ENCODE assay signal across 1 cellular context in the genomic region with DNA sequence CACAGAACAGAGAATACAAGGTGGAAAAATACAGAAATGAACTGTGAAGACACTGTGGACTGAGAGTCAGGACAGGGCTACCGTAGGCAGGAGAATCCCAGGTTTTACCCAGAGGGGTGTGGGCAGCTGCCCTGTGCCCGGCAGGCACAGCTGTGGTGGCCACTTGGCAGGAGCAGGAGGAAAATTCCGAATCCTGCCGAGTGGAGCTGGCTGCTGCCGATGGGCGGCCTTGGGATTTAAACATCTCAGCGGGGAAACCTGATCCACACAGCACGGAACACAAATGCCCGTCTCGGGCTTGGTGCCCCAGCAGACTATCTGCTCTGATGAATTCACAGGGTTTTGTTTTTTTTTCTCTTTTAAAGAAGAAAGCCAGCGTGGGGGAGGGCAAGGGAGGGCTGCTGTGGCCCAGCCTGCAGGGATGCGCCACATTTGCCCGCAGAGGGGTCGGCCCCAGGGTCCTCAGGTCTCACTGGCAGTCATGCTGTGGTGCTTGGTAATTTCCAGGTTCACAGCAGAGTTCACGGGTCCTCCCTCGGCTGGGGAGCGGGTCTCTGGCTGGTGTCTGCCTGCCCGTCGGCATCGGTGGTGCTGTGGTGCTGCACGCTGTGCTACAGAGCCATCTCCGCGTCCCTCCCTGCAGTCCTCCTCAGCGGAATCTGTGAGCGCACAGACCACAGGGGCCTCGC.
TF ChIP-seq lines count a peak whose summit lies in the region.

No MANE protein-coding gene starts in this region.

TF ChIP-seq in GM12878, 131 proteins besides CTCF, POLR2A, EP300 and RAD21:
- TF ChIP-seq ASH2L (IDR thresholded peaks at IDR 0.05; ENCODE audit: borderline replicate concordance, low read depth), result no peak
- TF ChIP-seq BHLHE40 (IDR thresholded peaks at IDR 0.05; ENCODE audit: borderline replicate concordance in 1 of 2, low read depth in 2 of 2, low read length in 1 of 2), result no peak
- TF ChIP-seq, protein P1, sequence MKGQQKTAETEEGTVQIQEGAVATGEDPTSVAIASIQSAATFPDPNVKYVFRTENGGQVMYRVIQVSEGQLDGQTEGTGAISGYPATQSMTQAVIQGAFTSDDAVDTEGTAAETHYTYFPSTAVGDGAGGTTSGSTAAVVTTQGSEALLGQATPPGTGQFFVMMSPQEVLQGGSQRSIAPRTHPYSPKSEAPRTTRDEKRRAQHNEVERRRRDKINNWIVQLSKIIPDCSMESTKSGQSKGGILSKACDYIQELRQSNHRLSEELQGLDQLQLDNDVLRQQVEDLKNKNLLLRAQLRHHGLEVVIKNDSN (IDR thresholded peaks at IDR 0.05; ENCODE audit: borderline replicate concordance, extremely low read length, insufficient read depth, low read depth, low read length), result no peak
- no peak for TF ChIP-seq RB1 (IDR thresholded peaks at IDR 0.05; ENCODE audit: borderline replicate concordance)
- TF ChIP-seq, protein P2, sequence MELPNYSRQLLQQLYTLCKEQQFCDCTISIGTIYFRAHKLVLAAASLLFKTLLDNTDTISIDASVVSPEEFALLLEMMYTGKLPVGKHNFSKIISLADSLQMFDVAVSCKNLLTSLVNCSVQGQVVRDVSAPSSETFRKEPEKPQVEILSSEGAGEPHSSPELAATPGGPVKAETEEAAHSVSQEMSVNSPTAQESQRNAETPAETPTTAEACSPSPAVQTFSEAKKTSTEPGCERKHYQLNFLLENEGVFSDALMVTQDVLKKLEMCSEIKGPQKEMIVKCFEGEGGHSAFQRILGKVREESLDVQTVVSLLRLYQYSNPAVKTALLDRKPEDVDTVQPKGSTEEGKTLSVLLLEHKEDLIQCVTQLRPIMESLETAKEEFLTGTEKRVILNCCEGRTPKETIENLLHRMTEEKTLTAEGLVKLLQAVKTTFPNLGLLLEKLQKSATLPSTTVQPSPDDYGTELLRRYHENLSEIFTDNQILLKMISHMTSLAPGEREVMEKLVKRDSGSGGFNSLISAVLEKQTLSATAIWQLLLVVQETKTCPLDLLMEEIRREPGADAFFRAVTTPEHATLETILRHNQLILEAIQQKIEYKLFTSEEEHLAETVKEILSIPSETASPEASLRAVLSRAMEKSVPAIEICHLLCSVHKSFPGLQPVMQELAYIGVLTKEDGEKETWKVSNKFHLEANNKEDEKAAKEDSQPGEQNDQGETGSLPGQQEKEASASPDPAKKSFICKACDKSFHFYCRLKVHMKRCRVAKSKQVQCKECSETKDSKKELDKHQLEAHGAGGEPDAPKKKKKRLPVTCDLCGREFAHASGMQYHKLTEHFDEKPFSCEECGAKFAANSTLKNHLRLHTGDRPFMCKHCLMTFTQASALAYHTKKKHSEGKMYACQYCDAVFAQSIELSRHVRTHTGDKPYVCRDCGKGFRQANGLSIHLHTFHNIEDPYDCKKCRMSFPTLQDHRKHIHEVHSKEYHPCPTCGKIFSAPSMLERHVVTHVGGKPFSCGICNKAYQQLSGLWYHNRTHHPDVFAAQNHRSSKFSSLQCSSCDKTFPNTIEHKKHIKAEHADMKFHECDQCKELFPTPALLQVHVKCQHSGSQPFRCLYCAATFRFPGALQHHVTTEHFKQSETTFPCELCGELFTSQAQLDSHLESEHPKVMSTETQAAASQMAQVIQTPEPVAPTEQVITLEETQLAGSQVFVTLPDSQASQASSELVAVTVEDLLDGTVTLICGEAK (IDR thresholded peaks at IDR 0.05; ENCODE audit: borderline replicate concordance), result no peak
- no peak for TF ChIP-seq RCOR1 (conservative IDR thresholded peaks at IDR 0.05; ENCODE audit: low read depth, low read length)
- TF ChIP-seq EED (IDR thresholded peaks at IDR 0.05; ENCODE audit: low read depth), result no peak
- TF ChIP-seq MXI1 (IDR thresholded peaks at IDR 0.05; ENCODE audit: low read depth, low read length), result no peak
- TF ChIP-seq ZNF217 (IDR thresholded peaks at IDR 0.05), result no peak
- TF ChIP-seq KDM1A (IDR thresholded peaks at IDR 0.05; ENCODE audit: borderline replicate concordance), result no peak
- TF ChIP-seq, protein P3, sequence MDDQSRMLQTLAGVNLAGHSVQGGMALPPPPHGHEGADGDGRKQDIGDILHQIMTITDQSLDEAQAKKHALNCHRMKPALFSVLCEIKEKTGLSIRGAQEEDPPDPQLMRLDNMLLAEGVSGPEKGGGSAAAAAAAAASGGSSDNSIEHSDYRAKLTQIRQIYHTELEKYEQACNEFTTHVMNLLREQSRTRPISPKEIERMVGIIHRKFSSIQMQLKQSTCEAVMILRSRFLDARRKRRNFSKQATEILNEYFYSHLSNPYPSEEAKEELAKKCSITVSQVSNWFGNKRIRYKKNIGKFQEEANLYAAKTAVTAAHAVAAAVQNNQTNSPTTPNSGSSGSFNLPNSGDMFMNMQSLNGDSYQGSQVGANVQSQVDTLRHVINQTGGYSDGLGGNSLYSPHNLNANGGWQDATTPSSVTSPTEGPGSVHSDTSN (IDR thresholded peaks at IDR 0.05; ENCODE audit: insufficient replicate concordance, low read depth, low read length), result no peak
- TF ChIP-seq NR2C2 (IDR thresholded peaks at IDR 0.05; ENCODE audit: borderline replicate concordance, control insufficient read depth, insufficient read length, low read depth), result no peak
- TF ChIP-seq NR2C1 (IDR thresholded peaks at IDR 0.05), result no peak
- TF ChIP-seq FOXM1 (IDR thresholded peaks at IDR 0.05; ENCODE audit: low read depth, low read length), result no peak
- no peak for TF ChIP-seq SMAD1 (IDR thresholded peaks at IDR 0.05; ENCODE audit: low read depth, partially characterized antibody)
